Comparison of ENCODE assay signal across 2 cellular contexts in genomic region chr17:66620528-66620927, GRCh38.
A peak's percentile ranks its signal among the peaks of the same experiment; 100 is the strongest.
TF ChIP-seq lines count a peak whose summit lies in the region.

No MANE protein-coding gene starts in this region.

TF ChIP-seq in SK-N-SH treated with all-trans-retinoic acid at 6 μM for 48 hours, 23 proteins besides CTCF, POLR2A, EP300 and RAD21 (continued from another document):
- TF ChIP-seq, protein P1, sequence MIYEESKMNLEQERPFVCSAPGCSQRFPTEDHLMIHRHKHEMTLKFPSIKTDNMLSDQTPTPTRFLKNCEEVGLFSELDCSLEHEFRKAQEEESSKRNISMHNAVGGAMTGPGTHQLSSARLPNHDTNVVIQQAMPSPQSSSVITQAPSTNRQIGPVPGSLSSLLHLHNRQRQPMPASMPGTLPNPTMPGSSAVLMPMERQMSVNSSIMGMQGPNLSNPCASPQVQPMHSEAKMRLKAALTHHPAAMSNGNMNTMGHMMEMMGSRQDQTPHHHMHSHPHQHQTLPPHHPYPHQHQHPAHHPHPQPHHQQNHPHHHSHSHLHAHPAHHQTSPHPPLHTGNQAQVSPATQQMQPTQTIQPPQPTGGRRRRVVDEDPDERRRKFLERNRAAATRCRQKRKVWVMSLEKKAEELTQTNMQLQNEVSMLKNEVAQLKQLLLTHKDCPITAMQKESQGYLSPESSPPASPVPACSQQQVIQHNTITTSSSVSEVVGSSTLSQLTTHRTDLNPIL (CRISPR knock-in tag; IDR thresholded peaks at IDR 0.05; ENCODE audit: low read depth) = no peak
- no peak for TF ChIP-seq GLIS3 (CRISPR knock-in tag; IDR thresholded peaks at IDR 0.05)
- no peak for TF ChIP-seq ZC3H10 (CRISPR knock-in tag; IDR thresholded peaks at IDR 0.05)
- TF ChIP-seq, protein P2, sequence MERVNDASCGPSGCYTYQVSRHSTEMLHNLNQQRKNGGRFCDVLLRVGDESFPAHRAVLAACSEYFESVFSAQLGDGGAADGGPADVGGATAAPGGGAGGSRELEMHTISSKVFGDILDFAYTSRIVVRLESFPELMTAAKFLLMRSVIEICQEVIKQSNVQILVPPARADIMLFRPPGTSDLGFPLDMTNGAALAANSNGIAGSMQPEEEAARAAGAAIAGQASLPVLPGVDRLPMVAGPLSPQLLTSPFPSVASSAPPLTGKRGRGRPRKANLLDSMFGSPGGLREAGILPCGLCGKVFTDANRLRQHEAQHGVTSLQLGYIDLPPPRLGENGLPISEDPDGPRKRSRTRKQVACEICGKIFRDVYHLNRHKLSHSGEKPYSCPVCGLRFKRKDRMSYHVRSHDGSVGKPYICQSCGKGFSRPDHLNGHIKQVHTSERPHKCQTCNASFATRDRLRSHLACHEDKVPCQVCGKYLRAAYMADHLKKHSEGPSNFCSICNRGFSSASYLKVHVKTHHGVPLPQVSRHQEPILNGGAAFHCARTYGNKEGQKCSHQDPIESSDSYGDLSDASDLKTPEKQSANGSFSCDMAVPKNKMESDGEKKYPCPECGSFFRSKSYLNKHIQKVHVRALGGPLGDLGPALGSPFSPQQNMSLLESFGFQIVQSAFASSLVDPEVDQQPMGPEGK (CRISPR knock-in tag; IDR thresholded peaks at IDR 0.05; ENCODE audit: borderline replicate concordance) = no peak
- no peak for TF ChIP-seq OSR1 (CRISPR knock-in tag; IDR thresholded peaks at IDR 0.05)
- TF ChIP-seq TSHZ2 (CRISPR knock-in tag; IDR thresholded peaks at IDR 0.05) = no peak
- TF ChIP-seq PPARA (CRISPR knock-in tag; IDR thresholded peaks at IDR 0.05; ENCODE audit: borderline replicate concordance) = no peak
- no peak for TF ChIP-seq CSDC2 (CRISPR knock-in tag; IDR thresholded peaks at IDR 0.05)
- no peak for TF ChIP-seq ZNF70 (CRISPR knock-in tag; IDR thresholded peaks at IDR 0.05)
- TF ChIP-seq, protein P3, sequence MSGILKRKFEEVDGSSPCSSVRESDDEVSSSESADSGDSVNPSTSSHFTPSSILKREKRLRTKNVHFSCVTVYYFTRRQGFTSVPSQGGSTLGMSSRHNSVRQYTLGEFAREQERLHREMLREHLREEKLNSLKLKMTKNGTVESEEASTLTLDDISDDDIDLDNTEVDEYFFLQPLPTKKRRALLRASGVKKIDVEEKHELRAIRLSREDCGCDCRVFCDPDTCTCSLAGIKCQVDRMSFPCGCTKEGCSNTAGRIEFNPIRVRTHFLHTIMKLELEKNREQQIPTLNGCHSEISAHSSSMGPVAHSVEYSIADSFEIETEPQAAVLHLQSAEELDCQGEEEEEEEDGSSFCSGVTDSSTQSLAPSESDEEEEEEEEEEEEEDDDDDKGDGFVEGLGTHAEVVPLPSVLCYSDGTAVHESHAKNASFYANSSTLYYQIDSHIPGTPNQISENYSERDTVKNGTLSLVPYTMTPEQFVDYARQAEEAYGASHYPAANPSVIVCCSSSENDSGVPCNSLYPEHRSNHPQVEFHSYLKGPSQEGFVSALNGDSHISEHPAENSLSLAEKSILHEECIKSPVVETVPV (CRISPR knock-in tag; IDR thresholded peaks at IDR 0.05) = no peak
- no peak for TF ChIP-seq ISL1 (CRISPR knock-in tag; IDR thresholded peaks at IDR 0.05)
- TF ChIP-seq ARNTL (CRISPR knock-in tag; IDR thresholded peaks at IDR 0.05; ENCODE audit: borderline replicate concordance, low read depth) = no peak

TF ChIP-seq in K562, 482 proteins besides CTCF, POLR2A, EP300 and RAD21 (continued from another document):
- no peak for TF ChIP-seq REST (CRISPR knock-in tag; IDR thresholded peaks at IDR 0.05; ENCODE audit: low read depth)
- no peak for TF ChIP-seq NFE2L1 (tag; IDR thresholded peaks at IDR 0.05; ENCODE audit: borderline replicate concordance, low read depth)
- TF ChIP-seq ZBTB17 (CRISPR knock-in tag; IDR thresholded peaks at IDR 0.05) = 0 out of 2 replicates have a peak, but pooled peaks have one; percentile 58
- no peak for TF ChIP-seq E2F1 (CRISPR knock-in tag; IDR thresholded peaks at IDR 0.05)
- TF ChIP-seq TCF3 (CRISPR knock-in tag; IDR thresholded peaks at IDR 0.05) = peak; percentile 71
- TF ChIP-seq EP400 (IDR thresholded peaks at IDR 0.05) = no peak
- no peak for TF ChIP-seq TCFL5 (CRISPR knock-in tag; conservative IDR thresholded peaks at IDR 0.05)
- TF ChIP-seq RBM39 (optimal IDR thresholded peaks at IDR 0.05; ENCODE audit: low read depth, low read length) = no peak
- peak; percentile 67 for TF ChIP-seq CBFA2T3 (IDR thresholded peaks at IDR 0.05)
- TF ChIP-seq MEIS2 (IDR thresholded peaks at IDR 0.05; ENCODE audit: partially characterized antibody) = peak; percentile 11
- TF ChIP-seq, protein P4, sequence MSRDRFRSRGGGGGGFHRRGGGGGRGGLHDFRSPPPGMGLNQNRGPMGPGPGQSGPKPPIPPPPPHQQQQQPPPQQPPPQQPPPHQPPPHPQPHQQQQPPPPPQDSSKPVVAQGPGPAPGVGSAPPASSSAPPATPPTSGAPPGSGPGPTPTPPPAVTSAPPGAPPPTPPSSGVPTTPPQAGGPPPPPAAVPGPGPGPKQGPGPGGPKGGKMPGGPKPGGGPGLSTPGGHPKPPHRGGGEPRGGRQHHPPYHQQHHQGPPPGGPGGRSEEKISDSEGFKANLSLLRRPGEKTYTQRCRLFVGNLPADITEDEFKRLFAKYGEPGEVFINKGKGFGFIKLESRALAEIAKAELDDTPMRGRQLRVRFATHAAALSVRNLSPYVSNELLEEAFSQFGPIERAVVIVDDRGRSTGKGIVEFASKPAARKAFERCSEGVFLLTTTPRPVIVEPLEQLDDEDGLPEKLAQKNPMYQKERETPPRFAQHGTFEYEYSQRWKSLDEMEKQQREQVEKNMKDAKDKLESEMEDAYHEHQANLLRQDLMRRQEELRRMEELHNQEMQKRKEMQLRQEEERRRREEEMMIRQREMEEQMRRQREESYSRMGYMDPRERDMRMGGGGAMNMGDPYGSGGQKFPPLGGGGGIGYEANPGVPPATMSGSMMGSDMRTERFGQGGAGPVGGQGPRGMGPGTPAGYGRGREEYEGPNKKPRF (IDR thresholded peaks at IDR 0.05; ENCODE audit: low read depth, low read length) = no peak
- no peak for TF ChIP-seq EZH2 (IDR thresholded peaks at IDR 0.05; ENCODE audit: borderline replicate concordance, low read depth, low read length)
- TF ChIP-seq RBM25 (IDR thresholded peaks at IDR 0.05; ENCODE audit: low read depth, low read length, severe bottlenecking) = no peak
- TF ChIP-seq, protein P5, sequence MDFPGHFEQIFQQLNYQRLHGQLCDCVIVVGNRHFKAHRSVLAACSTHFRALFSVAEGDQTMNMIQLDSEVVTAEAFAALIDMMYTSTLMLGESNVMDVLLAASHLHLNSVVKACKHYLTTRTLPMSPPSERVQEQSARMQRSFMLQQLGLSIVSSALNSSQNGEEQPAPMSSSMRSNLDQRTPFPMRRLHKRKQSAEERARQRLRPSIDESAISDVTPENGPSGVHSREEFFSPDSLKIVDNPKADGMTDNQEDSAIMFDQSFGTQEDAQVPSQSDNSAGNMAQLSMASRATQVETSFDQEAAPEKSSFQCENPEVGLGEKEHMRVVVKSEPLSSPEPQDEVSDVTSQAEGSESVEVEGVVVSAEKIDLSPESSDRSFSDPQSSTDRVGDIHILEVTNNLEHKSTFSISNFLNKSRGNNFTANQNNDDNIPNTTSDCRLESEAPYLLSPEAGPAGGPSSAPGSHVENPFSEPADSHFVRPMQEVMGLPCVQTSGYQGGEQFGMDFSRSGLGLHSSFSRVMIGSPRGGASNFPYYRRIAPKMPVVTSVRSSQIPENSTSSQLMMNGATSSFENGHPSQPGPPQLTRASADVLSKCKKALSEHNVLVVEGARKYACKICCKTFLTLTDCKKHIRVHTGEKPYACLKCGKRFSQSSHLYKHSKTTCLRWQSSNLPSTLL (IDR thresholded peaks at IDR 0.05) = no peak
- peak; percentile 42; the same call in 1 of the 2 replicates for TF ChIP-seq TAL1 (IDR thresholded peaks at IDR 0.05)
- no peak for TF ChIP-seq DIDO1 (tag; IDR thresholded peaks at IDR 0.05; ENCODE audit: low read depth)
- TF ChIP-seq STAT5B (CRISPR knock-in tag; IDR thresholded peaks at IDR 0.05) = no peak
- no peak for TF ChIP-seq MTA2 (IDR thresholded peaks at IDR 0.05; ENCODE audit: low read depth)
- TF ChIP-seq KLF16 (IDR thresholded peaks at IDR 0.05) = no peak
- TF ChIP-seq SP1 (CRISPR knock-in tag; IDR thresholded peaks at IDR 0.05) = no peak
TF ChIP-seq in K562: peak in this region for 9.
